In the genomic region with DNA sequence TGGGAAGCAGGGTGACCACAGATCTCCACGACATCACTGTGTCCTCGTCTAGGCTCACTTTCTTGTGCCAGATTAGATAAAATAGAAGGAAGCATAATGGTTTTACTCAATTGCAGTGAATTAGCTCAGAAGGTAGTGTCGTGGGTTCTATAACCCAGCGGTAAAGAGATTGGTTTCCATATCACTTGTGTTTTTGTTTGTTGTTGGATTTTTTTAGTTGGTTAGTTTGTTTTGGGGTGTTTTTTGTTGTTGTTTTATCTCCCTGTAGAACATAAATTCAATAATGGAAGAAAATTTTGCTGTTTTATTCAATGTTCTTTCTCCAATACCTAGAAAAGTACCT, we compare ENCODE assay signal across 11 cellular contexts.
DNase-seq lines count a peak whose midpoint lies in the region; ATAC-seq, FAIRE-seq and TF ChIP-seq lines count a peak whose summit lies in the region.
"Had no signal": no experiment of that assay in that cellular context is flagged by ENCODE, and none has a peak within 500 bp of the region (broad histone marks: within the 10 kb centered on the region; RNA-seq: fewer than 3 reads in every experiment).

No MANE protein-coding gene starts in this region.

- peaks cover 4% of the 10 kb centered on the region for H3K4me1 Mint-ChIP-seq in endothelial cell (ENCODE audit: unreplicated experiment)

- no peaks in the 10 kb centered on the region for H3K36me3 ChIP-seq in A673 (ENCODE audit: insufficient read depth, low read length, poor library complexity, severe bottlenecking)
- no peaks in the 10 kb centered on the region for H3K36me3 ChIP-seq in DND-41 (ENCODE audit: insufficient read depth, low read length)
- no peaks in the 10 kb centered on the region for H3K36me3 ChIP-seq in OCI-LY7 (ENCODE audit: insufficient read depth, low read length)
- H3K36me3 ChIP-seq: BLaER1, vagina had no signal

- TF ChIP-seq POLR2A in H54 (IDR thresholded peaks at IDR 0.05; ENCODE audit: low read depth, low read length): no peak

- H3K79me2 ChIP-seq in DND-41 (ENCODE audit: insufficient read depth, low read length) (no peaks in the 10 kb centered on the region), OCI-LY7 (ENCODE audit: insufficient read depth, low read depth, low read length) (no peaks in the 10 kb centered on the region)

- DNase-seq in A673 (ENCODE audit: low spot score): no peak
- DNase-seq in DND-41: no peak
- no peak for DNase-seq in OCI-LY7 (ENCODE audit: low spot score)
- no peak for DNase-seq in endothelial cell (ENCODE audit: low spot score)
- DNase-seq in H54 (ENCODE audit: insufficient read length, low spot score): no peak
- no peak for DNase-seq in amygdala (lab: John Stamatoyannopoulos, UW)
- no peak for DNase-seq in stimulated activated CD8-positive, alpha-beta memory T cell treated with anti-CD3 and anti-CD28 coated beads, Interleukin-4, amount 100 ng/mL, for 48 hours
- DNase-seq: activated CD4-positive, alpha-beta T cell treated with anti-CD3 and anti-CD28 coated beads for 1 hour had no signal

- H3K4me3 Mint-ChIP-seq in endothelial cell (ENCODE audit: unreplicated experiment): peak overlapping the region; percentile 10

- H3K4me1 ChIP-seq in A673 (ENCODE audit: insufficient read depth, low read length, poor library complexity, severe bottlenecking) (no peaks in the 10 kb centered on the region), DND-41 (ENCODE audit: insufficient read depth, low read length) (peaks cover 7% of the 10 kb centered on the region; the same call in 1 of the 2 replicates), OCI-LY7 (ENCODE audit: insufficient read depth, low read length, poor library complexity, severe bottlenecking) (peaks cover 13% of the 10 kb centered on the region)
- H3K4me1 ChIP-seq: vagina had no signal

- peak overlapping the region; percentile 61; the same call in 1 of the 2 replicates for H2AFZ ChIP-seq in DND-41 (ENCODE audit: low read depth, low read length)
- H2AFZ ChIP-seq in OCI-LY7 (ENCODE audit: low read length): peak overlapping the region; percentile 65; the same call in 1 of the 2 replicates

- H3K27me3 ChIP-seq in A673 (replicated peaks; ENCODE audit: insufficient read depth, low read depth, low read length, poor library complexity) (no peaks in the 10 kb centered on the region), DND-41 (ENCODE audit: insufficient read depth, low read length, poor library complexity) (no peaks in the 10 kb centered on the region)
- H3K27me3 ChIP-seq: BLaER1, vagina had no signal

- H3K36me3 Mint-ChIP-seq in endothelial cell (ENCODE audit: low read depth, unreplicated experiment): no peaks in the 10 kb centered on the region

- BruUV-seq in A673 (replicated peaks; lab: Mats Ljungman, UMichigan) (no TSS peak), OCI-LY7 (replicated peaks; lab: Mats Ljungman, UMichigan) (no TSS peak)

- no peak overlapping the region for H3K27ac Mint-ChIP-seq in endothelial cell (ENCODE audit: unreplicated experiment)

- no peaks in the 10 kb centered on the region for H3K27me3 Mint-ChIP-seq in endothelial cell (ENCODE audit: unreplicated experiment)

- H3K9me2 ChIP-seq in OCI-LY7 (ENCODE audit: insufficient read depth, low read length): no peaks in the 10 kb centered on the region

- CTCF ChIA-PET in A673 (lab: Charles Lee) (no interaction called here), OCI-LY7 (lab: Charles Lee; ENCODE audit: unreplicated experiment) (no interaction called here)

- H3K4me2 ChIP-seq in DND-41 (ENCODE audit: insufficient read depth, low read length) (peak overlapping the region; percentile 28; the same call in 1 of the 2 replicates), OCI-LY7 (ENCODE audit: low read length) (peak overlapping the region; percentile 13; the same call in 1 of the 2 replicates)
- H3K4me2 ChIP-seq: BLaER1 had no signal

- ATAC-seq in DND-41 (ENCODE audit: insufficient read depth, low read depth): no peak
- no peak for ATAC-seq in HG03039 (IDR thresholded peaks at IDR 0.05; ENCODE audit: unreplicated experiment)

- H3K27ac ChIP-seq in A673 (ENCODE audit: low read depth, low read length, poor library complexity, severe bottlenecking) (no peak overlapping the region), DND-41 (ENCODE audit: low read length) (no peak overlapping the region), OCI-LY7 (ENCODE audit: low read depth, low read length, poor library complexity, severe bottlenecking) (no peak overlapping the region)
- H3K27ac ChIP-seq: BLaER1, vagina had no signal

- no peak for FAIRE-seq in H54 (lab: Jason Lieb, UNC)

- no peaks in the 10 kb centered on the region for H3K9me3 Mint-ChIP-seq in endothelial cell (ENCODE audit: unreplicated experiment)

- H4K20me1 ChIP-seq in DND-41 (ENCODE audit: insufficient read depth, low read length) (no peaks in the 10 kb centered on the region), OCI-LY7 (ENCODE audit: insufficient read depth, low read length) (no peaks in the 10 kb centered on the region)
- H4K20me1 ChIP-seq: BLaER1 had no signal

- H3K4me3 ChIP-seq in A673 (ENCODE audit: low read depth, low read length, poor library complexity, severe bottlenecking) (peak overlapping the region; percentile 20), DND-41 (ENCODE audit: low read depth in 1 of 2, low read length in 2 of 2) (no peak overlapping the region), OCI-LY7 (ENCODE audit: low read depth, low read length, poor library complexity, severe bottlenecking) (no peak overlapping the region)
- H3K4me3 ChIP-seq: BLaER1, vagina had no signal

- peak overlapping the region; percentile 14; the same call in 1 of the 2 replicates for H3K9ac ChIP-seq in DND-41 (ENCODE audit: low read depth, low read length)
- H3K9ac ChIP-seq: BLaER1 had no signal

- POLR2A ChIA-PET in A673 (lab: Charles Lee; ENCODE audit: low non-redundant PET) (no interaction called here), OCI-LY7 (lab: Charles Lee) (interaction anchor here (2.2 kb wide), 1 partner anchor 16 kb away, joined by 13 read pairs; no protein-coding TSS in a partner anchor)

- intact Hi-C loops in A673 (cut with micrococcal nuclease; ENCODE audit: unreplicated experiment) (no loop called here), OCI-LY7 (cut with micrococcal nuclease; ENCODE audit: unreplicated experiment) (loop anchor here (5.0 kb wide), 2 partner anchors 151 to 446 kb away; partner anchors contain the start of gene POM121L2)

- TF ChIP-seq CTCF in A673 (conservative IDR thresholded peaks at IDR 0.05; ENCODE audit: low read depth, low read length) (no peak), DND-41 (IDR thresholded peaks at IDR 0.05; ENCODE audit: borderline replicate concordance, extremely low read depth, low read length, poor library complexity, severe bottlenecking) (no peak), OCI-LY7 (conservative IDR thresholded peaks at IDR 0.05; ENCODE audit: low read length) (no peak), endothelial cell (IDR thresholded peaks at IDR 0.05; ENCODE audit: unreplicated experiment) (no peak)

- H3K9me3 ChIP-seq in A673 (ENCODE audit: low read depth, low read length, poor library complexity, severe bottlenecking) (no peaks in the 10 kb centered on the region), DND-41 (ENCODE audit: insufficient read depth, low read length, severe bottlenecking) (no peaks in the 10 kb centered on the region), OCI-LY7 (ENCODE audit: low read length) (no peaks in the 10 kb centered on the region)
- H3K9me3 ChIP-seq: BLaER1, vagina had no signal
